In genomic region chr6:23505021-23505420, GRCh38 we compare ENCODE assay signal across 19 cellular contexts.
DNase-seq lines count a peak whose midpoint lies in the region; ATAC-seq lines count a peak whose summit lies in the region.
"Had no signal": no experiment of that assay in that cellular context is flagged by ENCODE, and none has a peak within 500 bp of the region (broad histone marks: within the 10 kb centered on the region; RNA-seq: fewer than 3 reads in every experiment).

No MANE protein-coding gene starts in this region.

- no peak overlapping the region for H3K18ac ChIP-seq in neuronal stem cell (ENCODE audit: low read length)

- no peak overlapping the region for H2BK120ac ChIP-seq in neuronal stem cell (ENCODE audit: low read depth, low read length)

- H3K36me3 ChIP-seq in adipocyte (ENCODE audit: control insufficient read depth, insufficient read depth, low read length, severe bottlenecking) (no peaks in the 10 kb centered on the region), neuronal stem cell (replicated peaks in 1 of 2; ENCODE audit: control insufficient read depth in 2 of 2, insufficient read depth in 2 of 2, low read length in 2 of 2) (no peaks in the 10 kb centered on the region)

- H2AFZ ChIP-seq in neuronal stem cell (ENCODE audit: low read length), result no peak overlapping the region

- DNase-seq in AG08395 (ENCODE audit: low spot score) (peak; percentile 24), adipocyte (ENCODE audit: low read depth) (peak; percentile 74), dedifferentiated amniotic fluid mesenchymal stem cell (ENCODE audit: extremely low spot score) (peak; percentile 55), iris pigment epithelial cell (ENCODE audit: low read depth) (peak; percentile 38), T1000 (lab: John Stamatoyannopoulos, UW) (no peak), globus pallidus (ENCODE audit: low spot score) (no peak), neuronal stem cell (ENCODE audit: low spot score) (no peak)
- DNase-seq: AML-193; DMS 273 treated with DMSO at 0.1 percent for 48 hours; GF-D8; GOT3; MV-4-11; NCI-H1417 treated with DMSO at 0.1 percent for 48 hours; NCI-H1930; NCI-H2171 treated with DMSO at 0.1 percent for 48 hours; NCI-H446 treated with DMSO at 0.1 percent for 48 hours; NK-92 treated with Interleukin-12 subunit alpha and Interleukin-12 subunit beta, amount 100 ng/mL, for 24 hours; SHP77 had no signal

- no peak overlapping the region for H3K14ac ChIP-seq in neuronal stem cell (ENCODE audit: low read length)

- H2AK5ac ChIP-seq in neuronal stem cell (ENCODE audit: low read depth, low read length), result no peak overlapping the region

- no peak overlapping the region for H2BK15ac ChIP-seq in neuronal stem cell (ENCODE audit: low read length)

- no peaks in the 10 kb centered on the region for H3K9me3 ChIP-seq in adipocyte (ENCODE audit: control insufficient read depth, low read length)
- no peaks in the 10 kb centered on the region for H3K9me3 ChIP-seq in neuronal stem cell (replicated peaks in 1 of 2; ENCODE audit: control insufficient read depth in 2 of 2, insufficient read depth in 1 of 2, low read depth in 1 of 2, low read length in 2 of 2)

- no peaks in the 10 kb centered on the region for H3K4me1 ChIP-seq in adipocyte (ENCODE audit: control insufficient read depth, insufficient read depth, low read length)
- H3K4me1 ChIP-seq in neuronal stem cell (ENCODE audit: control insufficient read depth in 2 of 2, insufficient read depth in 1 of 2, low read depth in 1 of 2, low read length in 2 of 2), result no peaks in the 10 kb centered on the region

- no peak for ATAC-seq in GM21723 (IDR thresholded peaks at IDR 0.05; ENCODE audit: unreplicated experiment)

- no peak overlapping the region for H2BK12ac ChIP-seq in neuronal stem cell (ENCODE audit: low read length)

- H3K4me3 ChIP-seq in adipocyte (ENCODE audit: low read length), result no peak overlapping the region
- H3K4me3 ChIP-seq in neuronal stem cell (ENCODE audit: low read length in 2 of 2), result no peak overlapping the region

- H3K79me1 ChIP-seq in neuronal stem cell (ENCODE audit: low read depth, low read length), result no peaks in the 10 kb centered on the region

- no peak overlapping the region for H2BK5ac ChIP-seq in neuronal stem cell (ENCODE audit: low read length)

- H3K27ac ChIP-seq in neuronal stem cell (replicated peaks; ENCODE audit: low read length), result no peak overlapping the region

- no peak overlapping the region for H3K23ac ChIP-seq in neuronal stem cell (ENCODE audit: low read depth, low read length, poor library complexity)

- WGBS in neuronal stem cell (ENCODE audit: extremely low coverage in 2 of 2, insufficient read length in 2 of 2, insufficient replicate concordance in 1 of 2), 2 donors, result no CpG with 5 or more reads among the region's 3 CpGs

- H4K8ac ChIP-seq in neuronal stem cell (ENCODE audit: low read depth, low read length), result no peak overlapping the region

- no peak overlapping the region for H3K4ac ChIP-seq in neuronal stem cell (ENCODE audit: low read length)

- H3K27me3 ChIP-seq in adipocyte (replicated peaks; ENCODE audit: control insufficient read depth, insufficient read depth, low read length) (no peaks in the 10 kb centered on the region), neuronal stem cell (ENCODE audit: control insufficient read depth in 3 of 3, insufficient read depth in 3 of 3, low read depth in 1 of 3, low read length in 3 of 3) (no peaks in the 10 kb centered on the region)

- H3K4me2 ChIP-seq in neuronal stem cell (ENCODE audit: insufficient read depth, low read length, poor library complexity, severe bottlenecking), result no peak overlapping the region

- H3K9ac ChIP-seq in adipocyte (ENCODE audit: low read length), result no peak overlapping the region
- H3K9ac ChIP-seq in neuronal stem cell (ENCODE audit: low read depth, low read length, poor library complexity), result no peak overlapping the region

- no peak overlapping the region for H4K91ac ChIP-seq in neuronal stem cell (ENCODE audit: low read depth, low read length, poor library complexity)

Comparison
In these comparisons a context has a peak if more than half of its experiments do, and no peak if none do; other contexts are left out.
1. DNase-seq: peak in AG08395 (single experiment), adipocyte (single experiment), dedifferentiated amniotic fluid mesenchymal stem cell (single experiment) and iris pigment epithelial cell (single experiment); none in T1000 (single experiment), globus pallidus (single experiment) and neuronal stem cell (single experiment).